Comparison of ENCODE assay signal across 18 cellular contexts in the genomic region with DNA sequence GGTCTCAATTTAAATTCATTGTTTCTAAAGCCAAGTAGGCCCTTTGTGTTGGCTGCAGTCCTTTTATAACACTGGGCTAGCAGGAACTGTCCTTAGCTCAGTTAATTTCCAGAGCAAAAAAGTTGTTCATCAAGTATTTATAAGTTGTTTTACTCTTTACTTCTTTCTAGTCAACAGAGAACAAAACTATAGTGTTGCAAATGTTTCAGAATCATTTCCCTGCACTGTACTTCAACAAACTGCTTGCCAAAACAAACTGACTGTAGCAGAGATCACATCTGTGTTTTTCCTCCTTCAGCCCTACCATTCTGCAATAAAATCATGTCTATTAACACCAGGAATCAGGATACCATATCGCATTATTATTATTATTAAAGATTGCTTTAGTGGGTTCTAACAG.
DNase-seq lines count a peak whose midpoint lies in the region; ATAC-seq and TF ChIP-seq lines count a peak whose summit lies in the region.
"Had no signal": no experiment of that assay in that cellular context is flagged by ENCODE, and none has a peak within 500 bp of the region (broad histone marks: within the 10 kb centered on the region; RNA-seq: fewer than 3 reads in every experiment).

No MANE protein-coding gene starts in this region.

- H3K4me3 ChIP-seq in ACC112 (ENCODE audit: low read depth, low read length) (no peak overlapping the region), fibroblast of pulmonary artery (replicated peaks; ENCODE audit: low read depth, low read length) (no peak overlapping the region)
- H3K4me3 ChIP-seq: uterus had no signal

- peak overlapping the region; percentile 14; the same call in 1 of the 2 replicates for H3K27ac ChIP-seq in ACC112 (ENCODE audit: low read depth, low read length)
- H3K27ac ChIP-seq: neutrophil, RWPE1, uterus had no signal

- H3K4me3 Mint-ChIP-seq in activated B cell treated with CpG ODN at 0.5 μM for 24 hours, result no peak overlapping the region
- H3K4me3 Mint-ChIP-seq in stimulated activated naive CD8-positive, alpha-beta T cell treated with anti-CD3 and anti-CD28 coated beads, Interleukin-15, amount 100 ng/mL, for 72 hours, result no peak overlapping the region
- H3K4me3 Mint-ChIP-seq: activated CD4-positive, alpha-beta memory T cell treated with anti-CD3 and anti-CD28 coated beads, Interleukin-2, amount 10 ng/mL, durations not matched to agents 7 days and 5 days; activated naive CD4-positive, alpha-beta T cell treated with anti-CD3 and anti-CD28 coated beads for 36 hours; T-helper 2 cell treated with Interferon-gamma antibody and Interleukin-4, amounts not matched to agents 5 μg/mL and 100 μg/mL, for 36 hours had no signal

- H3K4me1 ChIP-seq in ACC112 (ENCODE audit: control insufficient read depth, insufficient read depth, low read length, unreplicated experiment), result peaks cover 13% of the 10 kb centered on the region
- H3K4me1 ChIP-seq: uterus had no signal

- H3K27ac Mint-ChIP-seq in activated B cell treated with CpG ODN at 0.5 μM for 24 hours, result peak overlapping the region; percentile 6
- H3K27ac Mint-ChIP-seq in stimulated activated naive CD8-positive, alpha-beta T cell treated with anti-CD3 and anti-CD28 coated beads, Interleukin-15, amount 100 ng/mL, for 72 hours, result no peak overlapping the region
- H3K27ac Mint-ChIP-seq: activated CD4-positive, alpha-beta memory T cell treated with anti-CD3 and anti-CD28 coated beads, Interleukin-2, amount 10 ng/mL, durations not matched to agents 7 days and 5 days; activated naive CD4-positive, alpha-beta T cell treated with anti-CD3 and anti-CD28 coated beads for 36 hours; T-helper 2 cell treated with Interferon-gamma antibody and Interleukin-4, amounts not matched to agents 5 μg/mL and 100 μg/mL, for 36 hours had no signal

- peaks cover 39% of the 10 kb centered on the region for H3K4me1 Mint-ChIP-seq in activated B cell treated with CpG ODN at 0.5 μM for 24 hours
- no peaks in the 10 kb centered on the region for H3K4me1 Mint-ChIP-seq in stimulated activated naive CD8-positive, alpha-beta T cell treated with anti-CD3 and anti-CD28 coated beads, Interleukin-15, amount 100 ng/mL, for 72 hours
- H3K4me1 Mint-ChIP-seq: activated CD4-positive, alpha-beta memory T cell treated with anti-CD3 and anti-CD28 coated beads, Interleukin-2, amount 10 ng/mL, durations not matched to agents 7 days and 5 days had no signal

- no peaks in the 10 kb centered on the region for H3K27me3 ChIP-seq in ACC112 (ENCODE audit: insufficient read depth, low read length)
- H3K27me3 ChIP-seq: neutrophil, uterus had no signal

- CTCF ChIA-PET in activated B cell treated with CpG ODN at 0.5 μM for 24 hours (lab: Charles Lee), result no interaction called here

- TF ChIP-seq CTCF in activated B cell treated with CpG ODN at 0.5 μM for 24 hours (IDR thresholded peaks at IDR 0.05), result no peak
- no peak for TF ChIP-seq CTCF in fibroblast of pulmonary artery (IDR thresholded peaks at IDR 0.05; ENCODE audit: low read length, missing control alignments)

- H2AFZ ChIP-seq in ACC112 (ENCODE audit: low read length, unreplicated experiment), result no peak overlapping the region

- intact Hi-C loops in activated B cell treated with CpG ODN at 0.5 μM for 24 hours (cut with micrococcal nuclease), result no loop called here

- peaks cover 15% of the 10 kb centered on the region for H3K9me3 Mint-ChIP-seq in activated B cell treated with CpG ODN at 0.5 μM for 24 hours
- H3K9me3 Mint-ChIP-seq in stimulated activated naive CD8-positive, alpha-beta T cell treated with anti-CD3 and anti-CD28 coated beads, Interleukin-15, amount 100 ng/mL, for 72 hours, result peaks cover 15 to 20% of the 10 kb centered on the region in 2 donors

- H3K27me3 Mint-ChIP-seq in activated B cell treated with CpG ODN at 0.5 μM for 24 hours, result no peaks in the 10 kb centered on the region
- H3K27me3 Mint-ChIP-seq in stimulated activated naive CD8-positive, alpha-beta T cell treated with anti-CD3 and anti-CD28 coated beads, Interleukin-15, amount 100 ng/mL, for 72 hours, result no peaks in the 10 kb centered on the region
- H3K27me3 Mint-ChIP-seq: activated CD4-positive, alpha-beta memory T cell treated with anti-CD3 and anti-CD28 coated beads, Interleukin-2, amount 10 ng/mL, durations not matched to agents 7 days and 5 days had no signal

- POLR2A ChIA-PET in activated B cell treated with CpG ODN at 0.5 μM for 24 hours (lab: Charles Lee), result interaction anchor here (1.1 kb wide), 1 partner anchor 221 kb away, joined by 3 read pairs; no protein-coding TSS in a partner anchor

- peaks cover 1% of the 10 kb centered on the region; the same call in 1 of the 2 replicates for H3K36me3 ChIP-seq in ACC112 (ENCODE audit: insufficient read depth, low read length)
- H3K36me3 ChIP-seq: neutrophil, uterus had no signal

- peaks cover 23% of the 10 kb centered on the region for H3K36me3 Mint-ChIP-seq in activated B cell treated with CpG ODN at 0.5 μM for 24 hours (ENCODE audit: low read depth)

- no peak for ATAC-seq in activated B cell treated with CpG ODN at 0.5 μM for 24 hours (ENCODE audit: low read depth)
- no peak for ATAC-seq in stimulated activated naive CD8-positive, alpha-beta T cell treated with anti-CD3 and anti-CD28 coated beads, Interleukin-15, amount 100 ng/mL, for 72 hours

- no peak for DNase-seq in activated B cell treated with CpG ODN at 0.5 μM for 24 hours
- DNase-seq in fibroblast of pulmonary artery (ENCODE audit: low read depth), result peak; percentile 39
- DNase-seq in midbrain (lab: John Stamatoyannopoulos, UW), result peak; percentile 18
- DNase-seq in NCI-H446 treated with DMSO at 0.1 percent for 48 hours (lab: John Stamatoyannopoulos, UW), result no peak
- no peak for DNase-seq in stimulated activated naive CD8-positive, alpha-beta T cell treated with anti-CD3 and anti-CD28 coated beads, Interleukin-15, amount 100 ng/mL, for 72 hours
- DNase-seq in HT-29 (ENCODE audit: low spot score), result no peak
- no peak for DNase-seq in DMS53 treated with DMSO at 0.1 percent for 48 hours (lab: John Stamatoyannopoulos, UW; ENCODE audit: unreplicated experiment)
- DNase-seq: activated CD4-positive, alpha-beta memory T cell treated with anti-CD3 and anti-CD28 coated beads, Interleukin-2, amount 10 ng/mL, durations not matched to agents 7 days and 5 days; activated naive CD4-positive, alpha-beta T cell treated with anti-CD3 and anti-CD28 coated beads for 36 hours; Kasumi-1; NCI-H187; NCI-H69; stimulated activated CD4-positive, alpha-beta T cell treated with anti-CD3 and anti-CD28 coated beads, Interleukin-15, amount 100 ng/mL, for 24 hours; uterus had no signal

- H3K79me2 ChIP-seq in ACC112 (ENCODE audit: control insufficient read depth, insufficient read depth, low read length, unreplicated experiment), result peaks cover 4% of the 10 kb centered on the region

Comparison
In these comparisons a context has a peak if more than half of its experiments do, and no peak if none do; other contexts are left out.
1. DNase-seq: peak in fibroblast of pulmonary artery (single experiment) and midbrain (single experiment); none in activated B cell treated with CpG ODN at 0.5 μM for 24 hours (single experiment), NCI-H446 treated with DMSO at 0.1 percent for 48 hours (single experiment), stimulated activated naive CD8-positive, alpha-beta T cell treated with anti-CD3 and anti-CD28 coated beads, Interleukin-15, amount 100 ng/mL, for 72 hours (0 of 2), HT-29 (single experiment) and DMS53 treated with DMSO at 0.1 percent for 48 hours (single experiment).